ENCODE assay signal across 8 cellular contexts in the genomic region with DNA sequence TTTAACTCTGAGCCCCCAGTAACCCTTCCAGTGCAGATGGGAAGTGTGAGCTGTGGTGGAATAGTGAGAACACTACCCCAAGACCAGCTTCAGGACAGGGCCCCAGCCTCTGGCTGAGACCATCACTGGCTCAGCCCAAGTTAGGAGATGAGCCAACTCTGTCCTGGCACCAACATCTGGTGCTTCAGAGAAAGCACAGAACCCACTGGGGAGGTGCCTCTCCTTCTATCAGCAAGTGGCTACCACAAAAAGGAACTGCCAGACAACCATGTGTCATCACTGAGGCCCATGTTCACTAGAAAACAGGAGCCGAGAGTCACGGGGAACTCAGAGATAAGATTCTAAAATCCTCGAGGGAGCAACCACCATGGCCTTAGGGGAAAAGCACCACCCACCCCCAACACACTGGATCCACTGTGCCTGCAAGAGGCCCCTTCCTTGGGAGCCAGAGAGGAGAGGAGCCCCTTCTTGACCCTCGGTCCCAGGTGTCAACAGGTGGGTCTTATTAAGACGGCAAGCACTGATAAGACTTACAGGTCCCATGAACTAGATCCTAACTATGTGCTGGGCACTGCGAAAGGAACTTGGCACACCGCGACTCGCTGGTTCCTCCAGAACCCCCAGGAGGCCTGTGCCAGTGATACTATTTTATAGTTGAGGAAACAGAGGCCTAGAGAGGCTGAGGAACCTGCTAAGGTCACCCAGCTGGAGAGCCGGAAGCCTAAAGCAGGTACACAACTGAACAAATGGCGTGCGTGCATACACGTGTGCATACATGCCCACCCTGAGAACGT.
DNase-seq lines count a peak whose midpoint lies in the region; ATAC-seq and TF ChIP-seq lines count a peak whose summit lies in the region.

No MANE protein-coding gene starts in this region.

- no peaks in the 10 kb centered on the region for H3K9me3 Mint-ChIP-seq in T-helper 2 cell treated with Interferon-gamma antibody and Interleukin-4, amounts not matched to agents 5 μg/mL and 100 μg/mL, for 36 hours
- H3K9me3 Mint-ChIP-seq in neural crest cell = no peaks in the 10 kb centered on the region

- H3K4me3 Mint-ChIP-seq in T-helper 2 cell treated with Interferon-gamma antibody and Interleukin-4, amounts not matched to agents 5 μg/mL and 100 μg/mL, for 36 hours = peak overlapping the region; percentile 17
- peak overlapping the region; percentile 49 for H3K4me3 Mint-ChIP-seq in neural crest cell

- no peak for TF ChIP-seq CTCF in neural crest cell (conservative IDR thresholded peaks at IDR 0.05)
- TF ChIP-seq CTCF in ascending aorta (IDR thresholded peaks at IDR 0.05) = no peak
- TF ChIP-seq CTCF in MM.1S (IDR thresholded peaks at IDR 0.05; ENCODE audit: low read length) = no peak

- no peak overlapping the region for H2AFZ ChIP-seq in MM.1S (ENCODE audit: low read length)

- H3K4me2 ChIP-seq in MM.1S (ENCODE audit: low read depth, low read length) = no peak overlapping the region

- no peaks in the 10 kb centered on the region for H3K9me2 ChIP-seq in MM.1S (replicated peaks; ENCODE audit: insufficient read depth, low read length)

- H3K27ac ChIP-seq in effector memory CD4-positive, alpha-beta T cell (ENCODE audit: insufficient read depth, low read length, poor library complexity, severe bottlenecking) = peak overlapping the region; percentile 72
- H3K27ac ChIP-seq in ascending aorta (peak overlapping the region in 1 of 2 donors; percentile 24), MM.1S (ENCODE audit: low read length) (no peak overlapping the region)

- peaks cover 63% of the 10 kb centered on the region for H3K79me2 ChIP-seq in MM.1S (ENCODE audit: low read length)

- peak; percentile 35 for DNase-seq in T-helper 2 cell treated with Interferon-gamma antibody and Interleukin-4, amounts not matched to agents 5 μg/mL and 100 μg/mL, for 36 hours (ENCODE audit: low spot score)
- peak in 1 of 3 donors; percentile 40 for DNase-seq in effector memory CD4-positive, alpha-beta T cell
- DNase-seq in neural crest cell (ENCODE audit: low read depth, low spot score) (no peak), COLO668 (lab: John Stamatoyannopoulos, UW; ENCODE audit: unreplicated experiment) (no peak), ascending aorta (ENCODE audit: low spot score in 2 of 2) (no peak), MM.1S (no peak)

- H3F3A ChIP-seq in MM.1S (ENCODE audit: insufficient read depth, low read length) = no peaks in the 10 kb centered on the region

- peaks cover 6% of the 10 kb centered on the region for H3K36me3 Mint-ChIP-seq in T-helper 2 cell treated with Interferon-gamma antibody and Interleukin-4, amounts not matched to agents 5 μg/mL and 100 μg/mL, for 36 hours (ENCODE audit: low read depth)
- no peaks in the 10 kb centered on the region for H3K36me3 Mint-ChIP-seq in neural crest cell (ENCODE audit: low read depth)

- intact Hi-C loops in ascending aorta (cut with DNase I) = no loop called here

- no peak overlapping the region for H3K4me3 ChIP-seq in effector memory CD4-positive, alpha-beta T cell (ENCODE audit: insufficient read depth, low read depth, low read length, poor library complexity, severe bottlenecking)
- H3K4me3 ChIP-seq in ascending aorta (no peak overlapping the region), MM.1S (ENCODE audit: low read length) (no peak overlapping the region)

- H3K27me3 ChIP-seq in effector memory CD4-positive, alpha-beta T cell (replicated peaks; ENCODE audit: control insufficient read depth, insufficient read depth, low read length, poor library complexity, severe bottlenecking) = no peaks in the 10 kb centered on the region
- no peaks in the 10 kb centered on the region for H3K27me3 ChIP-seq in ascending aorta
- H3K27me3 ChIP-seq in MM.1S (replicated peaks; ENCODE audit: insufficient read depth, low read length) = no peaks in the 10 kb centered on the region

- no peak overlapping the region for H3K9ac ChIP-seq in MM.1S (ENCODE audit: low read length)

- peaks cover 2% of the 10 kb centered on the region for H3K27me3 Mint-ChIP-seq in T-helper 2 cell treated with Interferon-gamma antibody and Interleukin-4, amounts not matched to agents 5 μg/mL and 100 μg/mL, for 36 hours (ENCODE audit: low read depth)
- no peaks in the 10 kb centered on the region for H3K27me3 Mint-ChIP-seq in neural crest cell (ENCODE audit: low read depth)

- H3K4me1 ChIP-seq in effector memory CD4-positive, alpha-beta T cell (ENCODE audit: control insufficient read depth, insufficient read depth, low read length, poor library complexity, severe bottlenecking) = peaks cover 77% of the 10 kb centered on the region
- peaks cover 11 to 17% of the 10 kb centered on the region in 2 donors for H3K4me1 ChIP-seq in ascending aorta
- H3K4me1 ChIP-seq in MM.1S (ENCODE audit: low read length) = no peaks in the 10 kb centered on the region

- no peaks in the 10 kb centered on the region for H3K9me3 ChIP-seq in effector memory CD4-positive, alpha-beta T cell (ENCODE audit: control insufficient read depth, low read length)
- no peaks in the 10 kb centered on the region for H3K9me3 ChIP-seq in ascending aorta
- no peaks in the 10 kb centered on the region for H3K9me3 ChIP-seq in MM.1S (replicated peaks; ENCODE audit: insufficient read depth, low read length)

- peaks cover 32% of the 10 kb centered on the region for H3K4me1 Mint-ChIP-seq in T-helper 2 cell treated with Interferon-gamma antibody and Interleukin-4, amounts not matched to agents 5 μg/mL and 100 μg/mL, for 36 hours (ENCODE audit: low read depth)
- H3K4me1 Mint-ChIP-seq in neural crest cell = peaks cover 54% of the 10 kb centered on the region

- H3K27ac Mint-ChIP-seq in T-helper 2 cell treated with Interferon-gamma antibody and Interleukin-4, amounts not matched to agents 5 μg/mL and 100 μg/mL, for 36 hours = peak overlapping the region; percentile 55
- peak overlapping the region; percentile 96 for H3K27ac Mint-ChIP-seq in neural crest cell (ENCODE audit: unreplicated experiment)

- H4K20me1 ChIP-seq in MM.1S (ENCODE audit: insufficient read depth, low read length) = no peaks in the 10 kb centered on the region

- ATAC-seq in GM18867 (IDR thresholded peaks at IDR 0.05; ENCODE audit: unreplicated experiment) (peak; percentile 65), HG03045 (IDR thresholded peaks at IDR 0.05; ENCODE audit: unreplicated experiment) (peak; percentile 44)

- peaks cover 6% of the 10 kb centered on the region for H3K36me3 ChIP-seq in effector memory CD4-positive, alpha-beta T cell (ENCODE audit: control insufficient read depth, insufficient read depth, low read length)
- H3K36me3 ChIP-seq in ascending aorta = no peaks in the 10 kb centered on the region
- no peaks in the 10 kb centered on the region for H3K36me3 ChIP-seq in MM.1S (replicated peaks; ENCODE audit: insufficient read depth, low read length)
